ENCODE assay signal across 8 cellular contexts in the genomic region with DNA sequence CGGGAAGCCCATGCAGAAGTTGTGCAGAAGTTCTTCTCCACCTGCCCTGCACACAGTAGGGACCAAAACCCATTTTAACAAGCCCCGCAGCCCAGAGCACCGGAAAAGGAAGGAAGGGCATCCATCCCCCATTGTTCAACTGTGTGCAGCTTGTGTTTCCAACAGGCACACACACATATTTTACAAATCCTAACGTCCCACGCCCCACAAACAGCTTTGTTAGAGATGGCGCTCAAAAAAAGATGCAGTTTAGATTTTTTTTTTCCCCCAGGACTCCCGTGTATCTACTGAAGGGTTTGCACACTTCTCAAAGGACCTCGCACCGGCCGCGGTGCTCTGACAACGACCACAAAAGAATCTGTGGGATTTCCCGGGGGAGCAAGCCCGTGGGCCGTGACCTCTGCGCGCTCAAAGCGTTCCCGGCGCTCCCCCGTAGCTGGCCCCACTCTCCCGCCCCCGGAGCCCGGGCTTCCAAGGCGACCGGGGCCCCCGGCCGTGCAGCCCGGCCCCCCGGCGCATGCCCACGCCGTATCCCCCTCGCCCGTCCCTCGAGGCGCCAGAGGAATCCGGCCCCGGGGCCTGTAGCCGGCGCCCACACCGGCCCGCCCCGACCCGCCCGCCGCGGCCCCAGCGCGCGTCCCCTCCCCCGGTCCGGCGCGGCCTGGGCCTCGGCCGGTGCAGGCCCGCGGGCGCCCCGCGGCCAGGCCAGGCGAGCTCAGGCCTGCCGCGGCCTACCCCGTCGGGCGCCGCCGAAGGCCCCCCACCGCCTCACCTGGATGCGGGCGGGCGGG. TPM values are rescaled to one million over a fixed set of nuclear protein-coding genes. Genes with fewer than 3 reads are reported as not detected.
DNase-seq lines count a peak whose midpoint lies in the region; ATAC-seq and TF ChIP-seq lines count a peak whose summit lies in the region.

No MANE protein-coding gene starts in this region.

- no peaks in the 10 kb centered on the region for H3K27me3 Mint-ChIP-seq in activated T-helper 2 cell treated with anti-CD3 and anti-CD28 coated beads, Interferon-gamma antibody, Interleukin-2, Interleukin-4, amounts not matched to agents 10 μg/mL and 5 μg/mL and 100 μg/mL, durations not matched to agents 14 hours and 24 hours and 36 hours (ENCODE audit: low read depth)

- TF ChIP-seq POLR2A in sigmoid colon (IDR thresholded peaks at IDR 0.05) = no peak

- H3K27ac Mint-ChIP-seq in activated T-helper 2 cell treated with anti-CD3 and anti-CD28 coated beads, Interferon-gamma antibody, Interleukin-2, Interleukin-4, amounts not matched to agents 10 μg/mL and 5 μg/mL and 100 μg/mL, durations not matched to agents 14 hours and 24 hours and 36 hours = peak overlapping the region; percentile 88

- H3K9me3 Mint-ChIP-seq in activated T-helper 2 cell treated with anti-CD3 and anti-CD28 coated beads, Interferon-gamma antibody, Interleukin-2, Interleukin-4, amounts not matched to agents 10 μg/mL and 5 μg/mL and 100 μg/mL, durations not matched to agents 14 hours and 24 hours and 36 hours = no peaks in the 10 kb centered on the region

- H3K36me3 ChIP-seq in sigmoid colon = peaks cover 0 to 3% (median 0%) of the 10 kb centered on the region in 4 donors

- H3K4me3 ChIP-seq in LNCaP clone FGC (ENCODE audit: low read depth, low read length) (peak overlapping the region; percentile 68), sigmoid colon (peak overlapping the region; percentile 63 to 85 (median 67))

- ATAC-seq in GM21723 (IDR thresholded peaks at IDR 0.05; ENCODE audit: unreplicated experiment) = peak; percentile 32
- peak in 1 of 2 donors; percentile 2 for ATAC-seq in left cardiac atrium
- ATAC-seq in GM18517 (IDR thresholded peaks at IDR 0.05; ENCODE audit: unreplicated experiment) = no peak

- H3K27me3 ChIP-seq in sigmoid colon = no peaks in the 10 kb centered on the region

- peaks cover 32% of the 10 kb centered on the region for H3K4me1 Mint-ChIP-seq in activated T-helper 2 cell treated with anti-CD3 and anti-CD28 coated beads, Interferon-gamma antibody, Interleukin-2, Interleukin-4, amounts not matched to agents 10 μg/mL and 5 μg/mL and 100 μg/mL, durations not matched to agents 14 hours and 24 hours and 36 hours (ENCODE audit: low read depth)

- peaks cover 0 to 57% (median 51%) of the 10 kb centered on the region in 4 donors for H3K4me1 ChIP-seq in sigmoid colon

- no peaks in the 10 kb centered on the region for H3K9me3 ChIP-seq in sigmoid colon

- H3K27ac ChIP-seq in sigmoid colon = peak overlapping the region; percentile 69 to 92 (median 84)

- no peak for TF ChIP-seq EP300 in sigmoid colon (IDR thresholded peaks at IDR 0.05)

- peak overlapping the region; percentile 98 for H3K4me3 Mint-ChIP-seq in activated T-helper 2 cell treated with anti-CD3 and anti-CD28 coated beads, Interferon-gamma antibody, Interleukin-2, Interleukin-4, amounts not matched to agents 10 μg/mL and 5 μg/mL and 100 μg/mL, durations not matched to agents 14 hours and 24 hours and 36 hours (ENCODE audit: low read depth)

- DNase-seq in GF-D8 (lab: John Stamatoyannopoulos, UW) = peak; percentile 7
- no peak for DNase-seq in LNCaP clone FGC (ENCODE audit: low read depth)
- DNase-seq in activated T-helper 2 cell treated with anti-CD3 and anti-CD28 coated beads, Interferon-gamma antibody, Interleukin-2, Interleukin-4, amounts not matched to agents 10 μg/mL and 5 μg/mL and 100 μg/mL, durations not matched to agents 14 hours and 24 hours and 36 hours (ENCODE audit: low spot score) = peak; percentile 16
- DNase-seq in left cardiac atrium = peak; percentile 39
- no peak for DNase-seq in sigmoid colon
- DNase-seq in DMS114 treated with DMSO at 0.1 percent for 48 hours (lab: John Stamatoyannopoulos, UW; ENCODE audit: unreplicated experiment) = no peak

- TF ChIP-seq CTCF in LNCaP clone FGC (IDR thresholded peaks at IDR 0.05; ENCODE audit: control insufficient read depth, extremely low read depth, insufficient read depth) = no peak
- no peak for TF ChIP-seq CTCF in sigmoid colon (IDR thresholded peaks at IDR 0.05)

- intact Hi-C loops in activated T-helper 2 cell treated with anti-CD3 and anti-CD28 coated beads, Interferon-gamma antibody, Interleukin-2, Interleukin-4, amounts not matched to agents 10 μg/mL and 5 μg/mL and 100 μg/mL, durations not matched to agents 14 hours and 24 hours and 36 hours (cut with micrococcal nuclease) = loop anchor here (5.0 kb wide), 1 partner anchor 317 kb away; a partner anchor contains a TSS
- intact Hi-C loops in left cardiac atrium (cut with DNase I) = loop anchor here (5.0 to 10.0 kb wide), 3 partner anchors 60 to 250 kb away; a partner anchor contains a TSS
- intact Hi-C loops in sigmoid colon (cut with DNase I) = loop anchor here (5.0 to 10.0 kb wide), 2 partner anchors 150 to 247 kb away; no protein-coding TSS in a partner anchor

- WGBS in sigmoid colon, 2 donors = 1% methylated on average over 74 of the region's 74 CpGs

- H3K36me3 Mint-ChIP-seq in activated T-helper 2 cell treated with anti-CD3 and anti-CD28 coated beads, Interferon-gamma antibody, Interleukin-2, Interleukin-4, amounts not matched to agents 10 μg/mL and 5 μg/mL and 100 μg/mL, durations not matched to agents 14 hours and 24 hours and 36 hours (ENCODE audit: low read depth) = peaks cover 29% of the 10 kb centered on the region

RNA-seq across cellular contexts. Expression of a gene that starts 0.5 kb away (rescaled TPM):
- total RNA-seq in activated T-helper 2 cell treated with anti-CD3 and anti-CD28 coated beads, Interferon-gamma antibody, Interleukin-2, Interleukin-4, amounts not matched to agents 10 μg/mL and 5 μg/mL and 100 μg/mL, durations not matched to agents 14 hours and 24 hours and 36 hours = 184 TPM in 2 replicates
- total RNA-seq in left cardiac atrium = 10 to 100 TPM; 51.6 to 68.3 TPM
- total RNA-seq in sigmoid colon = 10 to 100 TPM; 15.8 to 20.3 (median 17.1) TPM
- 10 to 100 TPM; 21.6 to 31.0 (median 22.4) TPM for polyA plus RNA-seq in sigmoid colon

RNA-seq across cellular contexts. Expression of a gene that starts 47.6 kb away (rescaled TPM):
- not detected in 2 replicates for total RNA-seq in activated T-helper 2 cell treated with anti-CD3 and anti-CD28 coated beads, Interferon-gamma antibody, Interleukin-2, Interleukin-4, amounts not matched to agents 10 μg/mL and 5 μg/mL and 100 μg/mL, durations not matched to agents 14 hours and 24 hours and 36 hours
- total RNA-seq in left cardiac atrium = not detected
- total RNA-seq in sigmoid colon = not detected
- polyA plus RNA-seq in sigmoid colon = under 1 TPM in 1 of 3 donors, not detected in 2; 0.17 TPM

Comparison
In these comparisons a context has a peak if more than half of its experiments do, and no peak if none do; other contexts are left out.
1. DNase-seq: peak in GF-D8 (single experiment), activated T-helper 2 cell treated with anti-CD3 and anti-CD28 coated beads, Interferon-gamma antibody, Interleukin-2, Interleukin-4, amounts not matched to agents 10 μg/mL and 5 μg/mL and 100 μg/mL, durations not matched to agents 14 hours and 24 hours and 36 hours (single experiment) and left cardiac atrium (single experiment); none in LNCaP clone FGC (single experiment), sigmoid colon (single experiment) and DMS114 treated with DMSO at 0.1 percent for 48 hours (single experiment).